In the genomic region with DNA sequence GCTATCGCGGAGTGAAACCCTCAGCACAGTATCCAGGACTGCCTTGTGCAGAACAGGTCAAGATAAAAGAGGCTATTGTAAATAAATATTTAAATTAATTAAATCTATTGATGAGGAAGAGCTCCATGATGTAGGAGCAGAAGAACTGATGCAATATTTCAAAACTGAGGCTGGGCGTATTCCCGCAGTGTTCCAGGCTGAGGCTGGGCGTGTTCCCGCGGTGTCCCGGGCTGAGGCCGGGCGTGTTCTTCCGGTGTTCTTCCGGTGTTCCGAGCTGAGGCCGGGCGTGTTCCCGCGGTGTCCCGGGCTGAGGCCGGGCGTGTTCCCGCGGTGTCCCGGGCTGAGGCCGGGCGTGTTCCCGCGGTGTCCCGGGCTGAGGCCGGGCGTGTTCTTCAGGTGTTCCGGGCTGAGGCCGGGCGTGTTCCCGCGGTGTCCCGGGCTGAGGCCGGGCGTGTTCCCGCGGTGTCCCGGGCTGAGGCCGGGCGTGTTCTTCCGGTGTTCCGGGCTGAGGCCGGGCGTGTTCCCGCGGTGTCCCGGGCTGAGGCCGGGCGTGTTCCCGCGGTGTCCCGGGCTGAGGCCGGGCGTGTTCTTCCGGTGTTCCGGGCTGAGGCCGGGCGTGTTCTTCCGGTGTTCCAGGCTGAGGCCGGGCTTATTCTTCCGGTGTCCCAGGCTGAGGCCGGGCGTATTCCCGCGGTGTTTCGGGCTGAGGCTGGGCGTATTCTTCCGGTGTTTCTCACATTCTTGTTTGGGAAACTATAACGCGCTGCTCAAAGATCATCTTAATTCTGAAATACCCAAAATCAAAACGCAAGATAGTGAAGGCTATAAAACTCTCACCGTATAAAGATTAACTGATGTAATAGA, we compare ENCODE assay signal across 8 cellular contexts.
DNase-seq lines count a peak whose midpoint lies in the region; ATAC-seq and TF ChIP-seq lines count a peak whose summit lies in the region.
"Not testable (repeated sequence)": the region's sequence is repeated elsewhere in the genome, so short reads cannot be mapped to it uniquely, and the experiment has no call there.

No MANE protein-coding gene starts in this region.

- intact Hi-C loops in Calu3 (cut with micrococcal nuclease; ENCODE audit: unreplicated experiment); mammary epithelial cell (cut with micrococcal nuclease); left ventricle myocardium inferior (cut with micrococcal nuclease); mucosa of descending colon (cut with DNase I, micrococcal nuclease): not testable (repeated sequence)

- DNase-seq in Calu3 (peak; percentile 22), RWPE1 (ENCODE audit: low spot score) (peak; percentile 36), mucosa of descending colon (peak; percentile 9 to 64 (median 48)), ureter (ENCODE audit: low spot score) (peak; percentile 61)
- DNase-seq in activated T-cell treated with anti-CD3 and anti-CD28 coated beads, Interleukin-2, amount 50 U/mL, for 72 hours; mammary epithelial cell; epithelial cell of prostate (ENCODE audit: low read depth, low spot score); left ventricle myocardium inferior: not testable (repeated sequence)

- POLR2A ChIA-PET in RWPE1 (lab: Yijun Ruan, JAX; ENCODE audit: low non-redundant PET), result not testable (repeated sequence)

- not testable (repeated sequence) for TF ChIP-seq CTCF in Calu3 (IDR thresholded peaks at IDR 0.05; ENCODE audit: unreplicated experiment); RWPE1 (conservative IDR thresholded peaks at IDR 0.05; ENCODE audit: low read depth); mammary epithelial cell (conservative IDR thresholded peaks at IDR 0.05 in 1 of 2, IDR thresholded peaks at IDR 0.05 in 1 of 2; ENCODE audit: extremely low read depth in 1 of 2, insufficient read depth in 1 of 2, low read depth in 1 of 2, low read length in 2 of 2); left ventricle myocardium inferior (IDR thresholded peaks at IDR 0.05; ENCODE audit: borderline replicate concordance); mucosa of descending colon (IDR thresholded peaks at IDR 0.05)

- peak overlapping the region in 2 of 3 experiments; percentile 20 to 28 for H3K4me3 ChIP-seq in mammary epithelial cell (replicated peaks in 1 of 3; ENCODE audit: insufficient read depth in 1 of 3, low read depth in 2 of 3, low read length in 3 of 3)
- peak overlapping the region; percentile 36 for H3K4me3 ChIP-seq in left ventricle myocardium inferior
- H3K4me3 ChIP-seq in mucosa of descending colon, result not testable (repeated sequence)

- H3K4me1 Mint-ChIP-seq in Calu3 (ENCODE audit: low read depth, unreplicated experiment); activated T-cell treated with anti-CD3 and anti-CD28 coated beads, Interleukin-2, amount 50 U/mL, for 72 hours (ENCODE audit: low read depth): not testable (repeated sequence)

- not testable (repeated sequence) for H4K20me1 ChIP-seq in mammary epithelial cell (ENCODE audit: insufficient read depth, low read length)

- H3K79me2 ChIP-seq in mammary epithelial cell (ENCODE audit: insufficient read depth, low read length), result not testable (repeated sequence)

- H3K9me3 ChIP-seq in mammary epithelial cell (replicated peaks; ENCODE audit: insufficient read depth, low read length) (peaks cover 14% of the 10 kb centered on the region), left ventricle myocardium inferior (replicated peaks) (peaks cover 17% of the 10 kb centered on the region), mucosa of descending colon (peaks cover 22% of the 10 kb centered on the region)

- ATAC-seq in activated T-cell treated with anti-CD3 and anti-CD28 coated beads, Interleukin-2, amount 50 U/mL, for 72 hours (replicated peaks in 1 of 2), result not testable (repeated sequence)
- ATAC-seq in mucosa of descending colon, result peak; percentile 42

- not testable (repeated sequence) for H3K4me1 ChIP-seq in mammary epithelial cell (ENCODE audit: insufficient read depth, low read length); left ventricle myocardium inferior; mucosa of descending colon (ENCODE audit: low read depth)

- WGBS in mammary epithelial cell (ENCODE audit: low coverage, missing lambda C conversion rate), result 22% methylated on average over 23 of the region's 75 CpGs

- H3K27ac Mint-ChIP-seq in Calu3 (ENCODE audit: unreplicated experiment), result peak overlapping the region; percentile 42
- H3K27ac Mint-ChIP-seq in activated T-cell treated with anti-CD3 and anti-CD28 coated beads, Interleukin-2, amount 50 U/mL, for 72 hours, result not testable (repeated sequence)

- H3K36me3 ChIP-seq in mammary epithelial cell (ENCODE audit: insufficient read depth, low read length); left ventricle myocardium inferior; mucosa of descending colon (ENCODE audit: low read depth): not testable (repeated sequence)

- H3K4me2 ChIP-seq in mammary epithelial cell (ENCODE audit: insufficient read depth, low read depth, low read length), result peak overlapping the region; percentile 49

- not testable (repeated sequence) for H3K27me3 Mint-ChIP-seq in Calu3 (ENCODE audit: unreplicated experiment)
- H3K27me3 Mint-ChIP-seq in activated T-cell treated with anti-CD3 and anti-CD28 coated beads, Interleukin-2, amount 50 U/mL, for 72 hours (ENCODE audit: low read depth), result peaks cover 22% of the 10 kb centered on the region

- H3K4me3 Mint-ChIP-seq in Calu3 (ENCODE audit: low read depth, unreplicated experiment), result peak overlapping the region; percentile 47
- peak overlapping the region; percentile 47 to 49 for H3K4me3 Mint-ChIP-seq in activated T-cell treated with anti-CD3 and anti-CD28 coated beads, Interleukin-2, amount 50 U/mL, for 72 hours

- not testable (repeated sequence) for H3K9ac ChIP-seq in mammary epithelial cell (ENCODE audit: insufficient read depth, low read length)

- H3K9me3 Mint-ChIP-seq in Calu3 (ENCODE audit: low read depth, unreplicated experiment); activated T-cell treated with anti-CD3 and anti-CD28 coated beads, Interleukin-2, amount 50 U/mL, for 72 hours: not testable (repeated sequence)

- peak overlapping the region; percentile 93 for H3K27ac ChIP-seq in RWPE1
- H3K27ac ChIP-seq in mammary epithelial cell (ENCODE audit: insufficient read depth, low read depth, low read length); left ventricle myocardium inferior (replicated peaks): not testable (repeated sequence)
- H3K27ac ChIP-seq in epithelial cell of prostate, result peak overlapping the region; percentile 33

- H3K27me3 ChIP-seq in mammary epithelial cell (ENCODE audit: insufficient read depth, low read length); left ventricle myocardium inferior (ENCODE audit: low read depth): not testable (repeated sequence)

- in situ Hi-C loops in mammary epithelial cell (cut with MboI; ENCODE audit: low sequenced_read_pairs in 2 of 2), result not testable (repeated sequence)

- H3K36me3 Mint-ChIP-seq in Calu3 (ENCODE audit: insufficient read depth, unreplicated experiment); activated T-cell treated with anti-CD3 and anti-CD28 coated beads, Interleukin-2, amount 50 U/mL, for 72 hours (ENCODE audit: insufficient read depth in 2 of 2): not testable (repeated sequence)

- CTCF ChIA-PET in Calu3 (lab: Charles Lee); mammary epithelial cell (lab: Charles Lee; ENCODE audit: low non-redundant PET): not testable (repeated sequence)
- CTCF ChIA-PET in RWPE1 (lab: Yijun Ruan, JAX), result interaction anchor here (1.2 kb wide), 1 partner anchor 130 kb away, joined by 3 read pairs; a partner anchor contains a TSS

- dilution Hi-C loops in mammary epithelial cell (cut with HindIII; ENCODE audit: low sequenced_read_pairs), result not testable (repeated sequence)

- peak overlapping the region; percentile 79 for H2AFZ ChIP-seq in mammary epithelial cell (ENCODE audit: low read depth, low read length)

- BruUV-seq in Calu3 (replicated peaks; lab: Mats Ljungman, UMichigan); mammary epithelial cell (replicated peaks; lab: Mats Ljungman, UMichigan): not testable (repeated sequence)
